Comparison of ENCODE assay signal across 8 cellular contexts in genomic region chr7:91940171-91940570, GRCh38. TPM values are rescaled to one million over a fixed set of nuclear protein-coding genes. Genes with fewer than 3 reads are reported as not detected.
DNase-seq lines count a peak whose midpoint lies in the region; ATAC-seq, FAIRE-seq and TF ChIP-seq lines count a peak whose summit lies in the region.

No MANE protein-coding gene starts in this region.

- no peak for TF ChIP-seq CTCF in bronchial epithelial cell (IDR thresholded peaks at IDR 0.05; ENCODE audit: insufficient read depth, low read length, severe bottlenecking)
- no peak for TF ChIP-seq CTCF in keratinocyte (optimal IDR thresholded peaks at IDR 0.05 in 1 of 3, IDR thresholded peaks at IDR 0.05 in 1 of 3, conservative IDR thresholded peaks at IDR 0.05 in 1 of 3; ENCODE audit: extremely low read depth in 1 of 3, insufficient read depth in 2 of 3, low read length in 3 of 3)

- DNase-seq in Ammon's horn (ENCODE audit: low spot score) (peak; percentile 35), SJSA1 (ENCODE audit: low read depth in 1 of 2, low spot score in 2 of 2) (peak in 1 of 2 experiments; percentile 13), bronchial epithelial cell (ENCODE audit: low read depth) (peak; percentile 30), keratinocyte (ENCODE audit: low read depth, low spot score) (no peak)
- peak; percentile 1 to 12 for DNase-seq in stimulated activated CD4-positive, alpha-beta T cell treated with anti-CD3 and anti-CD28 coated beads, Interleukin-1b, Interleukin-23, amount 100 ng/mL, for 4 hours (ENCODE audit: low read depth in 2 of 2)

- no peaks in the 10 kb centered on the region for H3K9me1 ChIP-seq in keratinocyte (ENCODE audit: control insufficient read depth, extremely low read depth, insufficient read depth, low read length)

- no peak for FAIRE-seq in bronchial epithelial cell (lab: Jason Lieb, UNC)
- peak; percentile 60 for FAIRE-seq in keratinocyte (lab: Jason Lieb, UNC)

- dilution Hi-C loops in keratinocyte (cut with MboI; ENCODE audit: extremely low pct_ligation_motif_present, low sequenced_read_pairs), result no loop called here

- H2AFZ ChIP-seq in keratinocyte (ENCODE audit: control insufficient read depth, low read length), result peak overlapping the region; percentile 98

- H3K4me1 ChIP-seq in SJSA1 (replicated peaks) (peaks cover 8% of the 10 kb centered on the region), keratinocyte (ENCODE audit: control insufficient read depth, extremely low read depth, insufficient read depth, low read length) (peaks cover 7% of the 10 kb centered on the region)

- H3K27me3 ChIP-seq in SJSA1 (replicated peaks), result no peaks in the 10 kb centered on the region
- H3K27me3 ChIP-seq in bronchial epithelial cell (ENCODE audit: control insufficient read depth, insufficient read depth, low read length), result no peaks in the 10 kb centered on the region
- no peaks in the 10 kb centered on the region for H3K27me3 ChIP-seq in keratinocyte (ENCODE audit: control insufficient read depth, extremely low read depth, insufficient read depth, low read length)

- H3K36me3 ChIP-seq in SJSA1, result peaks cover 4% of the 10 kb centered on the region; the same call in 1 of the 2 replicates
- H3K36me3 ChIP-seq in bronchial epithelial cell (ENCODE audit: control insufficient read depth, insufficient read depth, low read length), result no peaks in the 10 kb centered on the region
- no peaks in the 10 kb centered on the region for H3K36me3 ChIP-seq in keratinocyte (ENCODE audit: control insufficient read depth in 2 of 2, extremely low read depth in 1 of 2, insufficient read depth in 2 of 2, low read length in 2 of 2)

- peak overlapping the region; percentile 66 for H3K4me3 ChIP-seq in SJSA1
- peak overlapping the region; percentile 60 for H3K4me3 ChIP-seq in bronchial epithelial cell (ENCODE audit: low read depth, low read length)
- peak overlapping the region; percentile 60 to 94 (median 68) for H3K4me3 ChIP-seq in keratinocyte (ENCODE audit: control insufficient read depth in 2 of 3, extremely low read depth in 1 of 3, insufficient read depth in 2 of 3, low read depth in 1 of 3, low read length in 3 of 3)

- H3K27ac ChIP-seq in SJSA1 (peak overlapping the region; percentile 58), keratinocyte (ENCODE audit: control insufficient read depth, insufficient read depth, low read length) (peak overlapping the region; percentile 92)

- peaks cover 32% of the 10 kb centered on the region for H3K79me2 ChIP-seq in keratinocyte (ENCODE audit: control insufficient read depth, insufficient read depth, low read length)

- H3K9ac ChIP-seq in keratinocyte (ENCODE audit: control insufficient read depth, extremely low read depth, insufficient read depth, low read length), result peak overlapping the region; percentile 95

- H3K4me2 ChIP-seq in keratinocyte (ENCODE audit: control insufficient read depth, extremely low read depth, insufficient read depth, low read depth, low read length), result peak overlapping the region; percentile 94

- H3K9me3 ChIP-seq in SJSA1 (replicated peaks), result no peaks in the 10 kb centered on the region
- no peaks in the 10 kb centered on the region for H3K9me3 ChIP-seq in keratinocyte (ENCODE audit: control insufficient read depth, low read depth, low read length)

- no peaks in the 10 kb centered on the region for H4K20me1 ChIP-seq in keratinocyte (ENCODE audit: control insufficient read depth, extremely low read depth, insufficient read depth, low read length)

- ATAC-seq in GM18868 (IDR thresholded peaks at IDR 0.05; ENCODE audit: unreplicated experiment), result peak; percentile 27
- peak; percentile 5 for ATAC-seq in HG03571 (IDR thresholded peaks at IDR 0.05; ENCODE audit: unreplicated experiment)
- ATAC-seq in GM19397 (IDR thresholded peaks at IDR 0.05; ENCODE audit: unreplicated experiment), result no peak

RNA-seq across cellular contexts. Expression of gene AKAP9, which starts 0.5 kb away (rescaled TPM):
- total RNA-seq in SJSA1 (2014; rRNA removed; shearing (Covaris generic)), result 23.1 and 28.7 TPM in 2 replicates
- total RNA-seq in bronchial epithelial cell, result 34.5 and 38.8 TPM in 2 replicates
- polyA plus RNA-seq in keratinocyte, result 8.8 to 19.0 TPM (median 15.2 TPM) in 3 replicates
- polyA plus RNA-seq in keratinocyte (2011; ENCODE audit: low read depth), result 162 TPM
- polyA plus RNA-seq in keratinocyte (2011; cell fraction: cytosol; rRNA removed), result 1.9 and 5.1 TPM in 2 replicates
- polyA plus RNA-seq in keratinocyte (2011; cell fraction: nucleus; rRNA removed), result 27.6 and 43.4 TPM in 2 replicates
- 13.6 and 15.8 TPM in 2 replicates for polyA plus RNA-seq in keratinocyte (2012; ENCODE audit: low replicate concordance)
- 2.3 to 33.4 TPM (median 13.7 TPM) in 3 replicates for polyA minus RNA-seq in keratinocyte
- 5.6 TPM for polyA minus RNA-seq in keratinocyte (2011; cell fraction: cytosol; rRNA and poly(A)+ RNA removed)
- 41.0 and 74.7 TPM in 2 replicates for polyA minus RNA-seq in keratinocyte (2011; cell fraction: nucleus; rRNA and poly(A)+ RNA removed)

RNA-seq across cellular contexts. Expression of gene MTERF1, which starts 59.7 kb away (rescaled TPM):
- total RNA-seq in SJSA1 (2014; rRNA removed; shearing (Covaris generic)), result 9.9 and 14.7 TPM in 2 replicates
- total RNA-seq in bronchial epithelial cell, result 10.3 and 10.4 TPM in 2 replicates
- polyA plus RNA-seq in keratinocyte, result 6.4 to 18.9 TPM (median 12.6 TPM) in 3 replicates
- polyA plus RNA-seq in keratinocyte (2011; ENCODE audit: low read depth), result 6.8 TPM
- polyA plus RNA-seq in keratinocyte (2011; cell fraction: cytosol; rRNA removed), result 6.6 and 15.4 TPM in 2 replicates
- polyA plus RNA-seq in keratinocyte (2011; cell fraction: nucleus; rRNA removed), result 18.7 and 25.9 TPM in 2 replicates
- 6.1 and 8.9 TPM in 2 replicates for polyA plus RNA-seq in keratinocyte (2012; ENCODE audit: low replicate concordance)
- polyA minus RNA-seq in keratinocyte, result 0.52 to 16.1 TPM (median 2.8 TPM) in 3 replicates
- 6.7 TPM for polyA minus RNA-seq in keratinocyte (2011; cell fraction: cytosol; rRNA and poly(A)+ RNA removed)
- 7.2 and 13.3 TPM in 2 replicates for polyA minus RNA-seq in keratinocyte (2011; cell fraction: nucleus; rRNA and poly(A)+ RNA removed)
